ENCODE assay signal across 15 cellular contexts in genomic region chr6:14655201-14655988, GRCh38.
DNase-seq lines count a peak whose midpoint lies in the region; ATAC-seq, FAIRE-seq and TF ChIP-seq lines count a peak whose summit lies in the region.
"Had no signal": no experiment of that assay in that cellular context is flagged by ENCODE, and none has a peak within 500 bp of the region (broad histone marks: within the 10 kb centered on the region; RNA-seq: fewer than 3 reads in every experiment).

No MANE protein-coding gene starts in this region.

- no peaks in the 10 kb centered on the region for H3K27me3 ChIP-seq in BLaER1 treated with 17β-estradiol and CSF1 and Interleukin-3, amounts not matched to agents 10 nM and 100 nM
- H3K27me3 ChIP-seq in WERI-Rb-1 (ENCODE audit: insufficient read depth, low read depth, severe bottlenecking) = no peaks in the 10 kb centered on the region
- peaks cover 2 to 3% of the 10 kb centered on the region in 2 experiments; a peak in 2 of 5 replicates for H3K27me3 ChIP-seq in HepG2 (ENCODE audit: control insufficient read depth in 1 of 2, insufficient read depth in 2 of 2, low read length in 2 of 2)
- peaks cover 0 to 3% (median 0%) of the 10 kb centered on the region in 3 experiments for H3K27me3 ChIP-seq in neuronal stem cell (ENCODE audit: control insufficient read depth in 3 of 3, insufficient read depth in 3 of 3, low read depth in 1 of 3, low read length in 3 of 3)
- H3K27me3 ChIP-seq: foreskin keratinocyte had no signal

- no peak overlapping the region for H4K91ac ChIP-seq in neuronal stem cell (ENCODE audit: low read depth, low read length, poor library complexity)

- no peaks in the 10 kb centered on the region for H4K20me1 ChIP-seq in BLaER1 treated with 17β-estradiol and CSF1 and Interleukin-3, amounts not matched to agents 10 nM and 100 nM
- no peaks in the 10 kb centered on the region for H4K20me1 ChIP-seq in HepG2 (ENCODE audit: insufficient read depth, low read length)

- H2AFZ ChIP-seq in HepG2 (ENCODE audit: low read length) (no peak overlapping the region), neuronal stem cell (ENCODE audit: low read length) (no peak overlapping the region)

- no peaks in the 10 kb centered on the region for H3K79me1 ChIP-seq in neuronal stem cell (ENCODE audit: low read depth, low read length)

- DNase-seq in GM12891 (ENCODE audit: insufficient read length, low spot score) (no peak), WERI-Rb-1 (peak; percentile 65), HepG2 (ENCODE audit: low spot score) (no peak), T-helper 9 cell (no peak), neuronal stem cell (ENCODE audit: low spot score) (no peak), left lobe of liver (ENCODE audit: low spot score) (no peak)
- DNase-seq: aorta; dermis blood vessel endothelial cell; foreskin keratinocyte; GDM1; NCI-H1694; stimulated activated naive CD8-positive, alpha-beta T cell treated with anti-CD3 and anti-CD28 coated beads, Interleukin-15, Interleukin-2, amounts not matched to agents 100 U/mL and 50 U/mL, for 24 hours had no signal

- no peak overlapping the region for H3K14ac ChIP-seq in neuronal stem cell (ENCODE audit: low read length)

- no peak for TF ChIP-seq EP300 in HepG2 (IDR thresholded peaks at IDR 0.05; ENCODE audit: low read depth in 2 of 2, low read length in 2 of 2)
- TF ChIP-seq EP300 in HepG2 (CRISPR knock-in tag; IDR thresholded peaks at IDR 0.05; ENCODE audit: borderline replicate concordance) = no peak

- H3K27ac ChIP-seq in BLaER1 treated with 17β-estradiol and CSF1 and Interleukin-3, amounts not matched to agents 10 nM and 100 nM = peak overlapping the region; percentile 37 to 73 (median 57); a peak in 21 of 22 replicates
- H3K27ac ChIP-seq in WERI-Rb-1 (peak overlapping the region; percentile 83), HepG2 (ENCODE audit: extremely low read length, insufficient read depth, low read length) (no peak overlapping the region), neuronal stem cell (replicated peaks; ENCODE audit: low read length) (no peak overlapping the region)
- H3K27ac ChIP-seq: C4-2B, foreskin keratinocyte had no signal

- BruUV-seq in HepG2 (replicated peaks; lab: Mats Ljungman, UMichigan) = no TSS peak

- no peak overlapping the region for H4K8ac ChIP-seq in neuronal stem cell (ENCODE audit: low read depth, low read length)

- in situ Hi-C loops in HepG2 (cut with HindIII; ENCODE audit: extremely low pct_ligation_motif_present, low pct_unique_long_range_greater_than_20kb) = no loop called here

- TF ChIP-seq CTCF in WERI-Rb-1 (IDR thresholded peaks at IDR 0.05; ENCODE audit: low read depth, low read length) (no peak), HepG2 (CRISPR knock-in tag; IDR thresholded peaks at IDR 0.05) (no peak)

- 39% methylated on average over 15 of the region's 15 CpGs for WGBS in HepG2 (ENCODE audit: low lambda C conversion rate)
- WGBS in neuronal stem cell (ENCODE audit: extremely low coverage in 2 of 2, insufficient read length in 2 of 2, insufficient replicate concordance in 1 of 2), 2 donors = no CpG with 5 or more reads among the region's 15 CpGs

- no peaks in the 10 kb centered on the region for H3K36me3 ChIP-seq in BLaER1 treated with 17β-estradiol and CSF1 and Interleukin-3, amounts not matched to agents 10 nM and 100 nM
- H3K36me3 ChIP-seq in WERI-Rb-1 = no peaks in the 10 kb centered on the region
- H3K36me3 ChIP-seq in HepG2 (replicated peaks in 1 of 2; ENCODE audit: control insufficient read depth in 1 of 2, insufficient read depth in 2 of 2, low read length in 2 of 2) = no peaks in the 10 kb centered on the region
- no peaks in the 10 kb centered on the region for H3K36me3 ChIP-seq in neuronal stem cell (replicated peaks in 1 of 2; ENCODE audit: control insufficient read depth in 2 of 2, insufficient read depth in 2 of 2, low read length in 2 of 2)

- H2BK15ac ChIP-seq in neuronal stem cell (ENCODE audit: low read length) = no peak overlapping the region

- peaks cover 0 to 27% (median 18%) of the 10 kb centered on the region in 11 experiments; a peak in 15 of 22 replicates for H3K9me3 ChIP-seq in BLaER1 treated with 17β-estradiol and CSF1 and Interleukin-3, amounts not matched to agents 10 nM and 100 nM (replicated peaks in 1 of 11)
- H3K9me3 ChIP-seq in WERI-Rb-1 (ENCODE audit: severe bottlenecking) (peaks cover 3% of the 10 kb centered on the region), HepG2 (ENCODE audit: low read length) (no peaks in the 10 kb centered on the region), neuronal stem cell (replicated peaks in 1 of 2; ENCODE audit: control insufficient read depth in 2 of 2, insufficient read depth in 1 of 2, low read depth in 1 of 2, low read length in 2 of 2) (no peaks in the 10 kb centered on the region)

- no peak overlapping the region for H3K18ac ChIP-seq in neuronal stem cell (ENCODE audit: low read length)

- no peak overlapping the region for H2BK5ac ChIP-seq in neuronal stem cell (ENCODE audit: low read length)

- H3K4me2 ChIP-seq in BLaER1 treated with 17β-estradiol and CSF1 and Interleukin-3, amounts not matched to agents 10 nM and 100 nM = peak overlapping the region; percentile 81 to 100 (median 90)
- H3K4me2 ChIP-seq in HepG2 (ENCODE audit: low read depth, low read length) = no peak overlapping the region
- no peak overlapping the region for H3K4me2 ChIP-seq in neuronal stem cell (ENCODE audit: insufficient read depth, low read length, poor library complexity, severe bottlenecking)

- peak; percentile 58 for FAIRE-seq in GM12891 (lab: Jason Lieb, UNC)
- FAIRE-seq in HepG2 (lab: Jason Lieb, UNC) = no peak

- no peak for TF ChIP-seq RAD21 in HepG2 (CRISPR knock-in tag; IDR thresholded peaks at IDR 0.05)

- H2BK12ac ChIP-seq in neuronal stem cell (ENCODE audit: low read length) = no peak overlapping the region

- H3K9ac ChIP-seq in BLaER1 treated with 17β-estradiol and CSF1 and Interleukin-3, amounts not matched to agents 10 nM and 100 nM = peak overlapping the region; percentile 7 to 69 (median 53); a peak in 17 of 22 replicates
- H3K9ac ChIP-seq in HepG2 (ENCODE audit: insufficient read depth, low read depth, low read length) = no peak overlapping the region
- H3K9ac ChIP-seq in neuronal stem cell (ENCODE audit: low read depth, low read length, poor library complexity) = no peak overlapping the region

- no peak overlapping the region for H2AK5ac ChIP-seq in neuronal stem cell (ENCODE audit: low read depth, low read length)

- no peak overlapping the region for H3K23ac ChIP-seq in neuronal stem cell (ENCODE audit: low read depth, low read length, poor library complexity)

- CTCF ChIA-PET in HepG2 (lab: Yijun Ruan, JAX; ENCODE audit: low intra/inter-chr PET ratio, low total read pairs) = no interaction called here

- H3K4me3 ChIP-seq in BLaER1 treated with 17β-estradiol and CSF1 and Interleukin-3, amounts not matched to agents 10 nM and 100 nM = peak overlapping the region in 5 of 10 experiments; percentile 12 to 46 (median 26); a peak in 6 of 20 replicates
- peak overlapping the region; percentile 59 for H3K4me3 ChIP-seq in WERI-Rb-1 (ENCODE audit: low read depth, low read length)
- no peak overlapping the region for H3K4me3 ChIP-seq in HepG2 (replicated peaks in 1 of 3; ENCODE audit: insufficient read depth in 1 of 3, low read depth in 2 of 3, low read length in 3 of 3)
- no peak overlapping the region for H3K4me3 ChIP-seq in neuronal stem cell (ENCODE audit: low read length in 2 of 2)

- H3K4ac ChIP-seq in neuronal stem cell (ENCODE audit: low read length) = no peak overlapping the region

- TF ChIP-seq POLR2A in GM12891 (IDR thresholded peaks at IDR 0.05; ENCODE audit: low read depth, low read length) (no peak), HepG2 (IDR thresholded peaks at IDR 0.05; ENCODE audit: insufficient read depth in 1 of 2, low read depth in 2 of 2, low read length in 2 of 2) (no peak), GM18505 (IDR thresholded peaks at IDR 0.05; ENCODE audit: borderline replicate concordance, extremely low read depth, insufficient read depth, insufficient read length) (no peak)

- POLR2A ChIA-PET in HepG2 (lab: Yijun Ruan, JAX) = no interaction called here

- ATAC-seq in HepG2 (no peak), GM18505 (IDR thresholded peaks at IDR 0.05; ENCODE audit: unreplicated experiment) (no peak), left lobe of liver (no peak)
- ATAC-seq: foreskin keratinocyte had no signal

- peaks cover 51 to 69% (median 64%) of the 10 kb centered on the region in 10 experiments for H3K4me1 ChIP-seq in BLaER1 treated with 17β-estradiol and CSF1 and Interleukin-3, amounts not matched to agents 10 nM and 100 nM
- H3K4me1 ChIP-seq in HepG2 (ENCODE audit: insufficient read depth, low read length) = no peaks in the 10 kb centered on the region
- peaks cover 0 to 2% of the 10 kb centered on the region in 2 donors for H3K4me1 ChIP-seq in neuronal stem cell (ENCODE audit: control insufficient read depth in 2 of 2, insufficient read depth in 1 of 2, low read depth in 1 of 2, low read length in 2 of 2)
- H3K4me1 ChIP-seq: foreskin keratinocyte had no signal

- H3K79me2 ChIP-seq in HepG2 (ENCODE audit: insufficient read depth, low read length) = no peaks in the 10 kb centered on the region

- H2BK120ac ChIP-seq in neuronal stem cell (ENCODE audit: low read depth, low read length) = no peak overlapping the region

- intact Hi-C loops in HepG2 (cut with micrococcal nuclease; ENCODE audit: unreplicated experiment) = no loop called here

TF ChIP-seq in GM12891, 5 proteins besides CTCF, POLR2A, EP300 and RAD21:
- TF ChIP-seq TAF1 (IDR thresholded peaks at IDR 0.05; ENCODE audit: low read depth, low read length) (no peak), PAX5 (IDR thresholded peaks at IDR 0.05; ENCODE audit: insufficient read depth, low read length, severe bottlenecking) (no peak), SPI1 (IDR thresholded peaks at IDR 0.05; ENCODE audit: low read depth, low read length) (no peak), POU2F2 (IDR thresholded peaks at IDR 0.05; ENCODE audit: low read depth, low read length) (no peak), POLR2AphosphoS5 (IDR thresholded peaks at IDR 0.05; ENCODE audit: low read depth, low read length) (no peak)

TF ChIP-seq in HepG2, 621 proteins besides CTCF, POLR2A, EP300 and RAD21:
- TF ChIP-seq ZNF234 (CRISPR knock-in tag; conservative IDR thresholded peaks at IDR 0.05) = no peak
- TF ChIP-seq MAFF (IDR thresholded peaks at IDR 0.05; ENCODE audit: low read depth, low read length) = 0 out of 2 replicates have a peak, but pooled peaks have one; percentile 12
- peak in 1 of 2 experiments; percentile 50; a peak in 2 of 4 replicates for TF ChIP-seq MAFK (conservative IDR thresholded peaks at IDR 0.05 in 1 of 2, IDR thresholded peaks at IDR 0.05 in 1 of 2; ENCODE audit: low read length in 2 of 2)

Comparison
In these comparisons a context has a peak if more than half of its experiments do, and no peak if none do; other contexts are left out.
1. H3K27ac ChIP-seq: peak in BLaER1 treated with 17β-estradiol and CSF1 and Interleukin-3, amounts not matched to agents 10 nM and 100 nM (11 of 11) and WERI-Rb-1 (single experiment); none in HepG2 (single experiment) and neuronal stem cell (single experiment).
2. H3K4me2 ChIP-seq: peak in BLaER1 treated with 17β-estradiol and CSF1 and Interleukin-3, amounts not matched to agents 10 nM and 100 nM (11 of 11); none in HepG2 (single experiment) and neuronal stem cell (single experiment).
3. H3K9ac ChIP-seq: peak in BLaER1 treated with 17β-estradiol and CSF1 and Interleukin-3, amounts not matched to agents 10 nM and 100 nM (11 of 11); none in HepG2 (single experiment) and neuronal stem cell (single experiment).